In genomic region chr11:61969838-61970452, GRCh38 we compare ENCODE assay signal across 8 cellular contexts. TPM values are rescaled to one million over a fixed set of nuclear protein-coding genes. Genes with fewer than 3 reads are reported as not detected.
DNase-seq lines count a peak whose midpoint lies in the region; ATAC-seq and TF ChIP-seq lines count a peak whose summit lies in the region.

No MANE protein-coding gene starts in this region.

- no peaks in the 10 kb centered on the region for H3K27me3 Mint-ChIP-seq in activated T-cell treated with anti-CD3 and anti-CD28 coated beads, Interleukin-2, amount 50 U/mL, for 72 hours (ENCODE audit: low read depth)

- H3K36me3 ChIP-seq in adipocyte (ENCODE audit: control insufficient read depth, insufficient read depth, low read length, severe bottlenecking) (peaks cover 15% of the 10 kb centered on the region), transverse colon (peaks cover 0 to 15% (median 6%) of the 10 kb centered on the region in 4 donors), MM.1S (replicated peaks; ENCODE audit: insufficient read depth, low read length) (no peaks in the 10 kb centered on the region)

- H3K4me3 Mint-ChIP-seq in activated T-cell treated with anti-CD3 and anti-CD28 coated beads, Interleukin-2, amount 50 U/mL, for 72 hours = peak overlapping the region; percentile 3 to 98

- no peak for TF ChIP-seq EP300 in transverse colon (IDR thresholded peaks at IDR 0.05; ENCODE audit: low read depth)

- no peaks in the 10 kb centered on the region for H3K9me3 ChIP-seq in adipocyte (ENCODE audit: control insufficient read depth, low read length)
- H3K9me3 ChIP-seq in transverse colon = no peaks in the 10 kb centered on the region
- H3K9me3 ChIP-seq in MM.1S (replicated peaks; ENCODE audit: insufficient read depth, low read length) = no peaks in the 10 kb centered on the region

- H3F3A ChIP-seq in MM.1S (ENCODE audit: insufficient read depth, low read length) = no peaks in the 10 kb centered on the region

- H3K9me2 ChIP-seq in MM.1S (replicated peaks; ENCODE audit: insufficient read depth, low read length) = no peaks in the 10 kb centered on the region

- H2AFZ ChIP-seq in MM.1S (ENCODE audit: low read length) = no peak overlapping the region

- peak overlapping the region; percentile 35 for H3K27ac ChIP-seq in layer of hippocampus (ENCODE audit: low read depth, low read length)
- H3K27ac ChIP-seq in transverse colon = peak overlapping the region; percentile 99 to 100 (median 100)
- H3K27ac ChIP-seq in MM.1S (ENCODE audit: low read length) = no peak overlapping the region

- no peaks in the 10 kb centered on the region for H4K20me1 ChIP-seq in MM.1S (ENCODE audit: insufficient read depth, low read length)

- peaks cover 66% of the 10 kb centered on the region for H3K4me1 Mint-ChIP-seq in activated T-cell treated with anti-CD3 and anti-CD28 coated beads, Interleukin-2, amount 50 U/mL, for 72 hours (ENCODE audit: low read depth)

- H3K4me2 ChIP-seq in MM.1S (ENCODE audit: low read depth, low read length) = no peak overlapping the region

- no peaks in the 10 kb centered on the region for H3K27me3 ChIP-seq in adipocyte (replicated peaks; ENCODE audit: control insufficient read depth, insufficient read depth, low read length)
- H3K27me3 ChIP-seq in layer of hippocampus (ENCODE audit: control insufficient read depth, insufficient read depth, low read length) = no peaks in the 10 kb centered on the region
- no peaks in the 10 kb centered on the region for H3K27me3 ChIP-seq in transverse colon
- H3K27me3 ChIP-seq in MM.1S (replicated peaks; ENCODE audit: insufficient read depth, low read length) = no peaks in the 10 kb centered on the region

- peak overlapping the region; percentile 100 for H3K9ac ChIP-seq in adipocyte (ENCODE audit: low read length)
- no peak overlapping the region for H3K9ac ChIP-seq in MM.1S (ENCODE audit: low read length)

- TF ChIP-seq CTCF in transverse colon (IDR thresholded peaks at IDR 0.05) (no peak), MM.1S (IDR thresholded peaks at IDR 0.05; ENCODE audit: low read length) (no peak)

- peaks cover 53% of the 10 kb centered on the region for H3K4me1 ChIP-seq in adipocyte (ENCODE audit: control insufficient read depth, insufficient read depth, low read length)
- peaks cover 44 to 73% (median 68%) of the 10 kb centered on the region in 4 donors for H3K4me1 ChIP-seq in transverse colon
- peaks cover 17% of the 10 kb centered on the region for H3K4me1 ChIP-seq in MM.1S (ENCODE audit: low read length)

- H3K27ac Mint-ChIP-seq in activated T-cell treated with anti-CD3 and anti-CD28 coated beads, Interleukin-2, amount 50 U/mL, for 72 hours = peak overlapping the region; percentile 88

- H3K9me3 Mint-ChIP-seq in activated T-cell treated with anti-CD3 and anti-CD28 coated beads, Interleukin-2, amount 50 U/mL, for 72 hours = peaks cover 0 to 2% of the 10 kb centered on the region in 2 donors

- H3K4me3 ChIP-seq in adipocyte (ENCODE audit: low read length) (peak overlapping the region; percentile 98), transverse colon (no peak overlapping the region), MM.1S (ENCODE audit: low read length) (no peak overlapping the region)

- DNase-seq in activated T-cell treated with anti-CD3 and anti-CD28 coated beads, Interleukin-2, amount 50 U/mL, for 72 hours = no peak
- DNase-seq in activated T-cell treated with anti-CD3 and anti-CD28 coated beads, Interleukin-2, amount 50 U/mL, for 48 hours = no peak
- peak; percentile 90 for DNase-seq in adipocyte (ENCODE audit: low read depth)
- DNase-seq in transverse colon = no peak
- DNase-seq in NCI-H748 (lab: John Stamatoyannopoulos, UW; ENCODE audit: unreplicated experiment) = no peak
- no peak for DNase-seq in MM.1S

- intact Hi-C loops in transverse colon (cut with DNase I; ENCODE audit: low total_unique reads) = no loop called here

- no peak for ATAC-seq in activated T-cell treated with anti-CD3 and anti-CD28 coated beads, Interleukin-2, amount 50 U/mL, for 72 hours (replicated peaks in 1 of 2)
- no peak for ATAC-seq in GM18909 (IDR thresholded peaks at IDR 0.05; ENCODE audit: poor library complexity, unreplicated experiment)

- peaks cover 18% of the 10 kb centered on the region for H3K79me2 ChIP-seq in MM.1S (ENCODE audit: low read length)

- in situ Hi-C loops in transverse colon (cut with MboI; ENCODE audit: low pct_ligation_motif_present in 1 of 4, low pct_unique_long_range_greater_than_20kb in 1 of 4, low sequenced_read_pairs in 3 of 4) = no loop called here

- peaks cover 11 to 18% of the 10 kb centered on the region in 2 donors for H3K36me3 Mint-ChIP-seq in activated T-cell treated with anti-CD3 and anti-CD28 coated beads, Interleukin-2, amount 50 U/mL, for 72 hours (ENCODE audit: insufficient read depth in 2 of 2)

- WGBS in transverse colon (ENCODE audit: low coverage in 1 of 2), 2 donors = 88 to 94% methylated on average over 1 of the region's 1 CpG

- no peak for TF ChIP-seq POLR2A in transverse colon (IDR thresholded peaks at IDR 0.05)

RNA-seq across cellular contexts. Expression of gene FTH1, which starts 2.5 kb away (rescaled TPM):
- 1,000 to 10,000 TPM; 1,135 to 1,244 TPM for total RNA-seq in activated T-cell treated with anti-CD3 and anti-CD28 coated beads, Interleukin-2, amount 50 U/mL, for 72 hours
- total RNA-seq in transverse colon = 1,000 to 10,000 TPM; 2,288 to 6,007 (median 4,694) TPM

RNA-seq across cellular contexts. Expression of gene BEST1, which starts 19.8 kb away (rescaled TPM):
- total RNA-seq in activated T-cell treated with anti-CD3 and anti-CD28 coated beads, Interleukin-2, amount 50 U/mL, for 72 hours = 1 to 10 TPM; 1.9 to 4.1 TPM
- total RNA-seq in transverse colon = 1 to 10 TPM in 3 of 4 donors, under 1 TPM in 1; 0.40 to 3.7 (median 2.6) TPM

RNA-seq across cellular contexts. Expression of gene RAB3IL1, which starts 52.6 kb away (rescaled TPM):
- under 1 TPM; 0.34 to 0.49 TPM for total RNA-seq in activated T-cell treated with anti-CD3 and anti-CD28 coated beads, Interleukin-2, amount 50 U/mL, for 72 hours
- total RNA-seq in transverse colon = 1 to 10 TPM; 1.2 to 7.6 (median 5.9) TPM
